22 cellular contexts compared by ENCODE assay signal in the genomic region with DNA sequence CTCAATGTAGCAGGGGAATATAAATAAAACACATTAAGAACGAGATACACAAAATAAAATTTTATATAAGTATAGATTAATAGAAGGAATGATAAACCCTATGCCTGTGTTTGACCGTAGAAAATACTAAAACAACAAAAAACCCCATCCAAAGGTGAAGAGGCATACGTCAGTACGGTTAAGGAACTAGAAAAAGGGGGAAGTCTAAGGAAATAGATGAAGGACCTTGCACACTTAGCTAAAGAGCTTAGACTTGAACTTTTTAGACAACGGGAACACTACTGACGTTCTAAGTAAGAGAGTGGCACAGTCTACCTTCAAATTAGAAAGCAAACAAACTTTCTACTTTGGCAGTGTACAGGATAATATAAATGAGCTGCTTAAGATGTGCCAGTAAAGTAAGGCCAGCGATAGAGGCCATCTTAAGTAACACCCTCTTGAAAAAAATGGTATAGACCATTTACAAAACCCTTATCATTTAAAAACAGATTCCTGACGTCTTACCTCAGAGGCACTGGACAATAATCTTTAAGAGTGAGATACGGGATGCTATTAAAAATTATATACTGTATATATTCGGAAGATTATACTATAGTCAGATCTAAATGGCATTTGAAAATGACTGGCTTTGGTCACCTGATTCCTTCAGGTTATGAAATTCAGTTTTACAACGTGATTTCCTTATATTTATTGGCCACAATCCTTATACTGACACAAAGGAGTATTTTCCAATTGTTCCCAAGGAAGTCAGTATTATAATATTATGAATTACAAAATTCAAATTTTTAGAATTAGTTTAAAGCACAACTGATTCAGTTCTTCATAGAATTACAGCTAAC. TPM values are rescaled to one million over a fixed set of nuclear protein-coding genes. Genes with fewer than 3 reads are reported as not detected.
"Had no signal": no experiment of that assay in that cellular context is flagged by ENCODE, and none has a peak within 500 bp of the region (broad histone marks: within the 10 kb centered on the region; RNA-seq: fewer than 3 reads in every experiment).

No MANE protein-coding gene starts in this region.

- H3K4me3 ChIP-seq: colonic mucosa, hepatocyte, right atrium auricular region, sigmoid colon, skin epidermis, thoracic aorta had no signal

- H3K9me3 ChIP-seq: colonic mucosa, neutrophil, right atrium auricular region, sigmoid colon, thoracic aorta had no signal

- FAIRE-seq: kidney, urothelium cell line had no signal

- DNase-seq: colonic mucosa; dermis blood vessel endothelial cell; foreskin keratinocyte; head of caudate nucleus; kidney; left cardiac atrium; mesendoderm; naive thymus-derived CD8-positive, alpha-beta T cell; sigmoid colon; stimulated activated CD4-positive, alpha-beta T cell treated with anti-CD3 and anti-CD28 coated beads, Interleukin-2, amount 100 ng/mL, for 24 hours; stimulated activated CD4-positive, alpha-beta T cell treated with anti-CD3 and anti-CD28 coated beads, Interleukin-4, amount 100 ng/mL, for 4 hours; stimulated activated naive B cell treated with anti-CD40 and anti-IgM and Interleukin-4, amounts not matched to agents 10 μg/mL and 1 μg/mL and 100 μg/mL, for 72 hours; stimulated activated naive CD8-positive, alpha-beta T cell treated with anti-CD3 and anti-CD28 coated beads, Interleukin-15, amount 100 ng/mL, for 72 hours had no signal

- H2AFZ ChIP-seq: hepatocyte had no signal

- H3K36me3 ChIP-seq: colonic mucosa had no signal

- H3K4me1 ChIP-seq: colonic mucosa, foreskin keratinocyte had no signal

- H3K4me2 ChIP-seq: hepatocyte had no signal

- H3K27ac ChIP-seq: colonic mucosa, foreskin keratinocyte, hepatocyte, neutrophil, right atrium auricular region, sigmoid colon, skin epidermis, thoracic aorta had no signal

- ATAC-seq: foreskin keratinocyte; left cardiac atrium; naive thymus-derived CD8-positive, alpha-beta T cell; stimulated activated naive B cell treated with anti-CD40 and anti-IgM and Interleukin-4, amounts not matched to agents 10 μg/mL and 1 μg/mL and 100 μg/mL, for 72 hours; stimulated activated naive CD8-positive, alpha-beta T cell treated with anti-CD3 and anti-CD28 coated beads, Interleukin-15, amount 100 ng/mL, for 72 hours had no signal

- H3K27me3 ChIP-seq: colonic mucosa, foreskin keratinocyte, hepatocyte, neutrophil, right atrium auricular region, sigmoid colon had no signal

RNA-seq across cellular contexts. Expression of gene FBLL1, which starts 41.6 kb away (rescaled TPM):
- total RNA-seq: epithelial cell of proximal tubule; foreskin keratinocyte; mononuclear cell; naive thymus-derived CD8-positive, alpha-beta T cell; subcutaneous adipose tissue; thoracic aorta had no signal
- polyA plus RNA-seq: foreskin keratinocyte; naive thymus-derived CD8-positive, alpha-beta T cell had no signal
